8 cellular contexts compared by ENCODE assay signal in the genomic region with DNA sequence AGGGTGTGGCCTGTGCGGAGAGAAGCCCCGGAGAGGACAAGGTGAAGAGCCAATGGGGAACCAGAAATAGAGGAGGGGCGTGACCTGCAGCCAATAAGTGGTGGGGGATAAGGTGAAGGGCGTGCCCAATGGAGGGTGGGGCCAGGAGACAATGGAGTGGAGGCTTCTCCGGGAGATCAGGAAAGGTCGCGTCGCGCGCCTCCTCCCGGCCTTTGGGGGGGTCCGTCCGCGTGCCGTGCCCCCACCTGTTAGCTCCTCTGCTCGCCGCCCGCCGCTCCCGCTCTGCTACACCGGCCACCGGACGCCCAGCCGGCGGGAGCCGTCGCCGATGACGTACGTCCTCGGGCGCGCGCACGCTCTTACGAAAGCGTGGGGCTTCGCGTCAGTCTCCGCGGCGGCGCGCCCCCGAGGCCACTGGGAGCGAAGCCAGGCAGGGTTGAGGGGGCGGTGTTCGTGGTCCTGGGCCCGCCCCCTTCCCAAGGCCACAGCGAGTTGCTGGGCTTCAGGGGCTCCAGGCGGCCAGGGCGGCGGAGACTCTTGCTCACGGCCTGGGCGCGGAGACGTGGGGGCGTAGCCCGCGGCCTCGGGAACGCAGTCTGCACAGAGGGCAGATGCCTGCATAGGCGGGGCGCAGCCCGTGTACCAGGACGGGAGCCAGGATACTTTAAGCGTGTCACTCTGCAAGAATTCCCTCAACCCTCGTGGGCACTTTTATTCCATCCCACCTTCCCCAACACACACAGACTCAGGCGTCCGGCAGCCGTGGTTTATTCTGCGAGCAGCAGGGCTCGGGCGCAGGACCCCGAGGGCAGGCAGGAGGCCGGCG. TPM values are rescaled to one million over a fixed set of nuclear protein-coding genes. Genes with fewer than 3 reads are reported as not detected.
DNase-seq lines count a peak whose midpoint lies in the region; ATAC-seq and TF ChIP-seq lines count a peak whose summit lies in the region.

Gene MATCAP1 (minus strand): TSS at position 337 of the 826 bp plus-strand sequence. CDS start 3,353 bp downstream, outside the sequence.

- H3K4me3 ChIP-seq in astrocyte of the cerebellum (ENCODE audit: low read depth, low read length) (peak within 1 kb of the TSS; percentile 58), hepatocyte (peak within 1 kb of the TSS; percentile 20), aorta (ENCODE audit: low read length in 2 of 2) (peak within 1 kb of the TSS; percentile 24 to 54)

- peak; percentile 92 for ATAC-seq in GM18517 (IDR thresholded peaks at IDR 0.05; ENCODE audit: unreplicated experiment)
- peak; percentile 86 for ATAC-seq in HG03039 (IDR thresholded peaks at IDR 0.05; ENCODE audit: unreplicated experiment)
- ATAC-seq in aorta (ENCODE audit: low FRiP score), result peak; percentile 94

- 1% methylated on average over 61 of the region's 77 CpGs for WGBS in hepatocyte (ENCODE audit: low lambda C conversion rate, missing lambda C conversion rate)
- WGBS in aorta, 2 donors, result 0% methylated on average over 67 to 77 of the region's 77 CpGs

- H3K36me3 ChIP-seq in hepatocyte (replicated peaks; ENCODE audit: insufficient read depth, low read depth), result no peaks in the 10 kb centered on the region
- no peaks in the 10 kb centered on the region for H3K36me3 ChIP-seq in aorta (ENCODE audit: control insufficient read depth in 1 of 2, insufficient read depth in 2 of 2, low read length in 1 of 2)

- peak within 1 kb of the TSS; percentile 87 for H3K4me2 ChIP-seq in hepatocyte

- peaks cover 12% of the 10 kb centered on the region for H3K79me2 ChIP-seq in hepatocyte

- TF ChIP-seq CTCF in astrocyte of the cerebellum (IDR thresholded peaks at IDR 0.05; ENCODE audit: low read depth, low read length, missing control alignments), result no peak
- TF ChIP-seq CTCF in hepatocyte (IDR thresholded peaks at IDR 0.05; ENCODE audit: poor library complexity), result no peak

- H3K27ac ChIP-seq in hepatocyte (peak within 1 kb of the TSS; percentile 95), aorta (ENCODE audit: low read depth in 1 of 2, low read length in 2 of 2) (peak within 1 kb of the TSS in 1 of 2 donors; percentile 81)

- H3K9me2 ChIP-seq in hepatocyte (replicated peaks; ENCODE audit: insufficient read depth), result no peaks in the 10 kb centered on the region

- H4K20me1 ChIP-seq in hepatocyte (ENCODE audit: insufficient read depth, poor library complexity, severe bottlenecking), result peaks cover 3% of the 10 kb centered on the region

- DNase-seq in NCI-H2081 (lab: John Stamatoyannopoulos, UW) (peak; percentile 92 to 95), T-helper 9 cell (peak; percentile 85), astrocyte of the cerebellum (ENCODE audit: low read depth) (peak; percentile 92), hepatocyte (ENCODE audit: low spot score) (peak; percentile 97), renal cortical epithelial cell (ENCODE audit: low read depth) (peak; percentile 96), aorta (peak; percentile 97)

- H3K4me1 ChIP-seq in hepatocyte (ENCODE audit: insufficient read depth) (peaks cover 11% of the 10 kb centered on the region), aorta (ENCODE audit: control insufficient read depth in 1 of 2, insufficient read depth in 2 of 2, low read length in 2 of 2) (no peaks in the 10 kb centered on the region)

- H3K27me3 ChIP-seq in hepatocyte, result no peaks in the 10 kb centered on the region
- no peaks in the 10 kb centered on the region for H3K27me3 ChIP-seq in aorta (ENCODE audit: control insufficient read depth in 1 of 2, insufficient read depth in 2 of 2, low read length in 1 of 2)

- intact Hi-C loops in aorta (cut with DNase I), result loop anchor here (2.0 to 10.0 kb wide), 3 partner anchors 25 to 289 kb away; partner anchors contain the start of genes FBXL8 (in 1 of the 2) and TRADD (in 1 of the 2)

- H3K9me3 ChIP-seq in hepatocyte (ENCODE audit: low read depth) (no peaks in the 10 kb centered on the region), aorta (ENCODE audit: control insufficient read depth, low read length) (no peaks in the 10 kb centered on the region)

- in situ Hi-C loops in astrocyte of the cerebellum (cut with HindIII; ENCODE audit: low sequenced_read_pairs), result no loop called here

- H2AFZ ChIP-seq in hepatocyte, result peak within 1 kb of the TSS; percentile 37

RNA-seq across cellular contexts. Expression of gene MATCAP1, which starts in this region (rescaled TPM):
- total RNA-seq in hepatocyte, result 22.3 and 24.8 TPM in 2 replicates
- 25.4 and 38.5 TPM in 2 replicates for polyA plus RNA-seq in hepatocyte
- 3.3 and 10.7 TPM in 2 replicates for total RNA-seq in renal cortical epithelial cell
- 10 to 100 TPM; 18.1 to 33.8 TPM for total RNA-seq in aorta
- 10 to 100 TPM in 1 of 2 donors, 1 to 10 TPM in 1; 3.0 to 45.7 TPM for polyA plus RNA-seq in aorta
